ENCODE assay signal across 22 cellular contexts in genomic region chr20:50617022-50617421, GRCh38.
DNase-seq lines count a peak whose midpoint lies in the region; ATAC-seq and TF ChIP-seq lines count a peak whose summit lies in the region.
"Had no signal": no experiment of that assay in that cellular context is flagged by ENCODE, and none has a peak within 500 bp of the region (broad histone marks: within the 10 kb centered on the region; RNA-seq: fewer than 3 reads in every experiment).

No MANE protein-coding gene starts in this region.

- H3K27me3 Mint-ChIP-seq in H9 (ENCODE audit: low read depth), result no peaks in the 10 kb centered on the region; the same call in 1 of the 2 replicates
- H3K27me3 Mint-ChIP-seq: CD4-positive, alpha-beta memory T cell had no signal

- H2BK15ac ChIP-seq in H9 (ENCODE audit: low read depth, low read length) (no peak overlapping the region), mesenchymal stem cell (ENCODE audit: low read depth, poor library complexity, severe bottlenecking) (no peak overlapping the region)

- H3K9me3 ChIP-seq in right cardiac atrium (ENCODE audit: control insufficient read depth, low read length) (peaks cover 2% of the 10 kb centered on the region), heart right ventricle (peaks cover 0 to 16% (median 6%) of the 10 kb centered on the region in 11 donors), H9 (ENCODE audit: control insufficient read depth, low read depth, low read length) (no peaks in the 10 kb centered on the region), mesenchymal stem cell (ENCODE audit: control insufficient read depth, low read length) (peaks cover 12% of the 10 kb centered on the region)
- H3K9me3 ChIP-seq: BE2C had no signal

- no peak overlapping the region for H3T11ph ChIP-seq in H9 (ENCODE audit: low read length)

- H3K36me3 ChIP-seq in heart right ventricle (peaks cover 0 to 6% (median 0%) of the 10 kb centered on the region in 9 donors), mesenchymal stem cell (ENCODE audit: control insufficient read depth in 1 of 2, insufficient read depth in 2 of 2, low read depth in 1 of 2, low read length in 2 of 2) (peaks cover 54 to 86% of the 10 kb centered on the region in 2 experiments)
- H3K36me3 ChIP-seq: BE2C had no signal

- TF ChIP-seq CTCF in heart right ventricle (IDR thresholded peaks at IDR 0.05) (no peak), H9 (conservative IDR thresholded peaks at IDR 0.05) (no peak), RWPE1 (conservative IDR thresholded peaks at IDR 0.05; ENCODE audit: low read depth) (no peak), omental fat pad (IDR thresholded peaks at IDR 0.05) (no peak)

- peak overlapping the region in 1 of 3 experiments; percentile 87; a peak in 1 of 7 replicates for H3K27ac Mint-ChIP-seq in H9
- H3K27ac Mint-ChIP-seq: CD4-positive, alpha-beta memory T cell had no signal

- no peak overlapping the region for H3K4me3 Mint-ChIP-seq in H9

- H3K27ac ChIP-seq in right cardiac atrium (ENCODE audit: low read length), result no peak overlapping the region
- H3K27ac ChIP-seq in heart right ventricle, result no peak overlapping the region
- no peak overlapping the region for H3K27ac ChIP-seq in H9 (ENCODE audit: insufficient read length, low read depth, low read length)
- peak overlapping the region; percentile 0; the same call in 1 of the 2 replicates for H3K27ac ChIP-seq in RWPE1
- no peak overlapping the region for H3K27ac ChIP-seq in mesenchymal stem cell (ENCODE audit: low read length, poor library complexity, severe bottlenecking)
- H3K27ac ChIP-seq: 22Rv1; BLaER1 treated with 17β-estradiol and CSF1 and Interleukin-3, amounts not matched to agents 10 nM and 100 nM had no signal

- H4K8ac ChIP-seq in H9 (replicated peaks; ENCODE audit: insufficient read length, low read depth, low read length) (no peak overlapping the region), mesenchymal stem cell (ENCODE audit: low read length) (peak overlapping the region; percentile 14)

- no peaks in the 10 kb centered on the region for H3K4me1 ChIP-seq in right cardiac atrium (ENCODE audit: control insufficient read depth, insufficient read depth, low read length)
- H3K4me1 ChIP-seq in heart right ventricle, result no peaks in the 10 kb centered on the region
- H3K4me1 ChIP-seq in H9 (ENCODE audit: insufficient read depth, low read length), result no peaks in the 10 kb centered on the region
- H3K4me1 ChIP-seq in mesenchymal stem cell (ENCODE audit: control insufficient read depth, insufficient read depth, low read depth, low read length), result peaks cover 6% of the 10 kb centered on the region
- H3K4me1 ChIP-seq: BE2C had no signal

- no peak for ATAC-seq in right cardiac atrium
- ATAC-seq in heart right ventricle, result no peak
- ATAC-seq in omental fat pad (ENCODE audit: low FRiP score), result no peak
- ATAC-seq: HCT116 had no signal

- H2BK5ac ChIP-seq in H9 (ENCODE audit: insufficient read length, low read length) (no peak overlapping the region), mesenchymal stem cell (ENCODE audit: low read depth, low read length, poor library complexity, severe bottlenecking) (no peak overlapping the region)

- H2BK12ac ChIP-seq in H9 (ENCODE audit: insufficient read length, low read depth, low read length) (no peak overlapping the region), mesenchymal stem cell (ENCODE audit: low read length in 2 of 2) (no peak overlapping the region)

- CTCF ChIA-PET in RWPE1 (lab: Yijun Ruan, JAX), result interaction anchor here (0.6 to 1.0 kb wide), 4 partner anchors 18 to 1518 kb away, joined by 3 to 4 read pairs (median 4); no protein-coding TSS in a partner anchor

- peaks cover 0 to 5% of the 10 kb centered on the region in 2 experiments; a peak in 2 of 4 replicates for H3K4me1 Mint-ChIP-seq in H9
- H3K4me1 Mint-ChIP-seq: CD4-positive, alpha-beta memory T cell had no signal

- H3K23me2 ChIP-seq in H9 (ENCODE audit: insufficient read length, low read depth, low read length, poor library complexity, severe bottlenecking), result no peaks in the 10 kb centered on the region

- no peak overlapping the region for H3K4me3 ChIP-seq in right cardiac atrium (ENCODE audit: low read length)
- no peak overlapping the region for H3K4me3 ChIP-seq in heart right ventricle
- no peak overlapping the region for H3K4me3 ChIP-seq in mesenchymal stem cell (ENCODE audit: insufficient read depth in 1 of 2, low read depth in 1 of 2, low read length in 2 of 2)
- H3K4me3 ChIP-seq: BLaER1 treated with 17β-estradiol and CSF1 and Interleukin-3, amounts not matched to agents 10 nM and 100 nM had no signal

- no peaks in the 10 kb centered on the region for H3K79me2 ChIP-seq in H9 (ENCODE audit: insufficient read depth, low read length)

- POLR2A ChIA-PET in RWPE1 (lab: Yijun Ruan, JAX; ENCODE audit: low non-redundant PET), result no interaction called here

- H3K56ac ChIP-seq in H9 (ENCODE audit: insufficient read length, low read depth, low read length), result no peak overlapping the region

- no peak overlapping the region for H2BK20ac ChIP-seq in H9 (ENCODE audit: low read depth, low read length, poor library complexity, severe bottlenecking)

- DNase-seq in right cardiac atrium (peak in 2 of 3 donors; percentile 3 to 8), heart right ventricle (no peak), H9 (no peak), RWPE1 (ENCODE audit: low spot score) (no peak), mesenchymal stem cell (no peak), ecto neural progenitor cell (ENCODE audit: low spot score) (no peak), NCI-H2171 (lab: John Stamatoyannopoulos, UW) (no peak), omental fat pad (ENCODE audit: low spot score) (no peak)
- DNase-seq: ACHN; AML-193; BE2C; Calu3; CD4-positive, alpha-beta memory T cell; COR-L47; DMS53; DMS79 treated with DMSO at 0.1 percent for 48 hours; GF-D8; GOT3; H7 had no signal

- H3K36me3 Mint-ChIP-seq in H9 (ENCODE audit: insufficient read depth in 1 of 3, low read depth in 3 of 3), result peaks cover 0 to 12% (median 2%) of the 10 kb centered on the region in 3 experiments; a peak in 5 of 7 replicates
- H3K36me3 Mint-ChIP-seq: CD4-positive, alpha-beta memory T cell had no signal

- intact Hi-C loops in right cardiac atrium (cut with DNase I), result no loop called here
- intact Hi-C loops in heart right ventricle (cut with DNase I), result no loop called here

- H3K9ac ChIP-seq in H9 (ENCODE audit: extremely low read depth, insufficient read length, low read length) (no peak overlapping the region), mesenchymal stem cell (ENCODE audit: low read length) (no peak overlapping the region)
- H3K9ac ChIP-seq: BLaER1 treated with 17β-estradiol and CSF1 and Interleukin-3, amounts not matched to agents 10 nM and 100 nM had no signal

- no peaks in the 10 kb centered on the region for H4K20me1 ChIP-seq in H9 (ENCODE audit: control insufficient read depth, insufficient read depth, insufficient read length)
- H4K20me1 ChIP-seq: BLaER1 treated with 17β-estradiol and CSF1 and Interleukin-3, amounts not matched to agents 10 nM and 100 nM had no signal

- H3K23ac ChIP-seq in H9 (ENCODE audit: insufficient read length, low read depth, low read length) (no peak overlapping the region), mesenchymal stem cell (ENCODE audit: low read length in 2 of 2) (no peak overlapping the region)

- H4K91ac ChIP-seq in H9 (ENCODE audit: insufficient read length, low read depth, low read length) (no peak overlapping the region), mesenchymal stem cell (ENCODE audit: low read length) (peak overlapping the region; percentile 43)

- H4K5ac ChIP-seq in H9 (ENCODE audit: insufficient read length, low read depth, low read length), result no peak overlapping the region

- peaks cover 6 to 12% of the 10 kb centered on the region in 2 experiments for H3K9me3 Mint-ChIP-seq in H9

- H2AFZ ChIP-seq in H9 (ENCODE audit: low read length) (no peak overlapping the region), mesenchymal stem cell (ENCODE audit: low read depth, low read length) (no peak overlapping the region)

- no peak overlapping the region for H2BK120ac ChIP-seq in H9 (ENCODE audit: low read depth, low read length, poor library complexity, severe bottlenecking)
- H2BK120ac ChIP-seq in mesenchymal stem cell (ENCODE audit: low read depth, low read length), result no peak overlapping the region

- peak overlapping the region; percentile 42 for H3K18ac ChIP-seq in H9 (ENCODE audit: insufficient read length, low read depth, low read length)
- no peak overlapping the region for H3K18ac ChIP-seq in mesenchymal stem cell (ENCODE audit: low read depth in 1 of 2, low read length in 2 of 2)

- no peaks in the 10 kb centered on the region for H3K79me1 ChIP-seq in H9 (ENCODE audit: insufficient read depth, low read depth, low read length, poor library complexity, severe bottlenecking)
- peaks cover 2% of the 10 kb centered on the region for H3K79me1 ChIP-seq in mesenchymal stem cell (replicated peaks; ENCODE audit: low read length, poor library complexity, severe bottlenecking)

- H3K27me3 ChIP-seq in right cardiac atrium (ENCODE audit: control insufficient read depth, insufficient read depth) (no peaks in the 10 kb centered on the region), heart right ventricle (no peaks in the 10 kb centered on the region), H9 (ENCODE audit: insufficient read depth, low read length) (no peaks in the 10 kb centered on the region), mesenchymal stem cell (ENCODE audit: control insufficient read depth in 1 of 2, insufficient read depth in 1 of 2, low read length in 2 of 2) (no peaks in the 10 kb centered on the region)
- H3K27me3 ChIP-seq: BE2C; BLaER1 treated with 17β-estradiol and CSF1 and Interleukin-3, amounts not matched to agents 10 nM and 100 nM had no signal

- WGBS in right cardiac atrium, result 91% methylated on average over 5 of the region's 5 CpGs
- 91 to 96% methylated on average over 5 of the region's 5 CpGs for WGBS in heart right ventricle, 2 donors
- whole genome bisulfite sequencing in H9 (ENCODE audit: extremely low coverage, insufficient read length, low lambda C conversion rate), result no CpG with 5 or more reads among the region's 5 CpGs
- WGBS in mesenchymal stem cell, result 89% methylated on average over 5 of the region's 5 CpGs

- H3K4ac ChIP-seq in H9 (ENCODE audit: low read depth, low read length), result no peak overlapping the region
- H3K4ac ChIP-seq in mesenchymal stem cell (ENCODE audit: low read depth in 1 of 2, low read length in 2 of 2), result no peak overlapping the region

- H2AK5ac ChIP-seq in H9 (ENCODE audit: insufficient read length, low read length), result no peak overlapping the region
- H2AK5ac ChIP-seq in mesenchymal stem cell (ENCODE audit: low read length, severe bottlenecking), result no peak overlapping the region

- H3K4me2 ChIP-seq in H9 (ENCODE audit: insufficient read depth, insufficient read length, low read length) (no peak overlapping the region), mesenchymal stem cell (ENCODE audit: low read length, poor library complexity, severe bottlenecking) (no peak overlapping the region)

- H3K14ac ChIP-seq in H9 (ENCODE audit: insufficient read depth, low read length) (no peak overlapping the region; the same call in 1 of the 2 replicates), mesenchymal stem cell (ENCODE audit: low read length in 2 of 2) (no peak overlapping the region)

Comparison
In these comparisons a context has a peak if more than half of its experiments do, and no peak if none do; other contexts are left out.
1. DNase-seq: peak in right cardiac atrium (2 of 3); none in heart right ventricle (0 of 2), H9 (single experiment), RWPE1 (single experiment), mesenchymal stem cell (single experiment), ecto neural progenitor cell (single experiment), NCI-H2171 (single experiment) and omental fat pad (single experiment).